ENCODE assay signal across 8 cellular contexts in genomic region chr11:120431633-120432032, GRCh38.
DNase-seq lines count a peak whose midpoint lies in the region; ATAC-seq and TF ChIP-seq lines count a peak whose summit lies in the region.

No MANE protein-coding gene starts in this region.

- H3K36me3 ChIP-seq in RWPE2 (ENCODE audit: low read depth): peaks cover 39% of the 10 kb centered on the region
- H3K36me3 ChIP-seq in smooth muscle cell (ENCODE audit: low read depth): no peaks in the 10 kb centered on the region

- peaks cover 40% of the 10 kb centered on the region for H3F3A ChIP-seq in smooth muscle cell (ENCODE audit: low read depth)

- no peak overlapping the region for H2AFZ ChIP-seq in smooth muscle cell (ENCODE audit: low read depth)

- TF ChIP-seq CTCF in RWPE2 (IDR thresholded peaks at IDR 0.05; ENCODE audit: poor library complexity, severe bottlenecking) (peak; percentile 39), fibroblast of villous mesenchyme (IDR thresholded peaks at IDR 0.05; ENCODE audit: insufficient read depth, low read depth, low read length) (peak; percentile 40), smooth muscle cell (IDR thresholded peaks at IDR 0.05; ENCODE audit: borderline replicate concordance, insufficient read depth, poor library complexity, severe bottlenecking) (peak; percentile 40)

- peak overlapping the region; percentile 61 for H3K4me2 ChIP-seq in smooth muscle cell

- H3K27ac Mint-ChIP-seq in T-cell: no peak overlapping the region

- H3K27ac ChIP-seq in RWPE2 (ENCODE audit: poor library complexity, severe bottlenecking): peak overlapping the region; percentile 77
- H3K27ac ChIP-seq in smooth muscle cell (ENCODE audit: low read depth): peak overlapping the region; percentile 92

- CTCF ChIA-PET in T-cell (lab: Charles Lee): interaction anchor here in 1 of 2 donors (0.6 kb wide), 1 partner anchor 19 kb away, joined by 4 read pairs; no protein-coding TSS in a partner anchor

- peak overlapping the region; percentile 72 for H3K9ac ChIP-seq in smooth muscle cell (ENCODE audit: low read depth)

- ATAC-seq in RWPE2 (ENCODE audit: low read depth) (peak; percentile 53; the same call in 2 of the 3 replicates), T-cell (replicated peaks in 1 of 4) (no peak)

- POLR2A ChIA-PET in T-cell (lab: Charles Lee): interaction anchor here in 1 of 2 donors (0.6 kb wide), 1 partner anchor 98 kb away, joined by 4 read pairs; no protein-coding TSS in a partner anchor

- peaks cover 6% of the 10 kb centered on the region for H3K36me3 Mint-ChIP-seq in T-cell

- H3K4me1 ChIP-seq in RWPE2 (ENCODE audit: insufficient read depth, poor library complexity, severe bottlenecking): peaks cover 14% of the 10 kb centered on the region
- peaks cover 11% of the 10 kb centered on the region for H3K4me1 ChIP-seq in smooth muscle cell (ENCODE audit: low read depth)

- peaks cover 0 to 17% (median 14%) of the 10 kb centered on the region in 3 donors for H3K4me1 Mint-ChIP-seq in T-cell

- H4K20me1 ChIP-seq in smooth muscle cell (ENCODE audit: low read depth): no peaks in the 10 kb centered on the region

- H3K9me3 ChIP-seq in RWPE2 (ENCODE audit: severe bottlenecking) (no peaks in the 10 kb centered on the region), smooth muscle cell (replicated peaks; ENCODE audit: low read depth) (no peaks in the 10 kb centered on the region)

- H3K27me3 ChIP-seq in RWPE2 (ENCODE audit: insufficient read depth, poor library complexity, severe bottlenecking): no peaks in the 10 kb centered on the region
- H3K27me3 ChIP-seq in smooth muscle cell (ENCODE audit: low read depth): no peaks in the 10 kb centered on the region

- H3K4me3 Mint-ChIP-seq in T-cell: no peak overlapping the region

- peak; percentile 8 for DNase-seq in activated CD4-positive, alpha-beta T cell treated with anti-CD3 and anti-CD28 coated beads for 48 hours
- DNase-seq in activated CD4-positive, alpha-beta T cell treated with anti-CD3 and anti-CD28 coated beads for 1 hour: no peak
- no peak for DNase-seq in RWPE2 (ENCODE audit: low spot score)
- no peak for DNase-seq in fibroblast of villous mesenchyme (ENCODE audit: low read depth)
- DNase-seq in smooth muscle cell (lab: John Stamatoyannopoulos, UW; ENCODE audit: unreplicated experiment): no peak
- no peak for DNase-seq in T-cell
- no peak for DNase-seq in cerebellum (ENCODE audit: low spot score)
- no peak for DNase-seq in NCI-H2081 (lab: John Stamatoyannopoulos, UW)

- WGBS in smooth muscle cell (ENCODE audit: low lambda C conversion rate): 63% methylated on average over 3 of the region's 3 CpGs

- H3K79me2 ChIP-seq in smooth muscle cell (ENCODE audit: low read depth): peaks cover 20% of the 10 kb centered on the region

- no peaks in the 10 kb centered on the region for H3K9me3 Mint-ChIP-seq in T-cell

- H3K27me3 Mint-ChIP-seq in T-cell: no peaks in the 10 kb centered on the region

- H3K4me3 ChIP-seq in RWPE2 (ENCODE audit: severe bottlenecking) (no peak overlapping the region), fibroblast of villous mesenchyme (ENCODE audit: low read depth, low read length) (no peak overlapping the region), smooth muscle cell (peak overlapping the region; percentile 14)
